ENCODE assay signal across 8 cellular contexts in the genomic region with DNA sequence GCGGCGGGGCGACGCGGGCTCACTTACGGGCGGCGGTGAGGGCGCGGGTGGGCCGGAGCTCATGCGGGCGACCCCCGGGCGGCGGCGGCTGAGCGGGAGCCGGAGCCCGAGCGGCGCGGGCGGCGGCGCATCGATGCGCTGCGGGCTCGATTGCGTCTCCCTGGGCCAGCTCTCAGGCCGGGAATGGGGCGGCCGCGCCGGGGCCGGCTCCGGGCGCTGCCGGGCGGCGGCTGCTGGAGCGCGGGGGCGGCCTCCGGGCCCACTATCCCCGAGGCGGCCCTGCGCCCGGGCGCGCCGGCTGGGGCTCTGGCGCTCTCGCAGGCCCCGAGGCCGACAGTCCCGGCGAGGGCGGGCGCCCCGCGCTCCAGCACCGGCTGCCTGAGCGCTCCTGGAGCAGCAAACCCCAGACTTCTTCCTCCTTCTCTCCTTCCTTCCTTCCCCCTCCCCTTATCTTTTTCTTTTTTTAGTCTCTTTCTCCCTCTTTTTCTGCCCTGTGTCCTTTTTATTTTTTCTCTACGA. TPM values are rescaled to one million over a fixed set of nuclear protein-coding genes. Genes with fewer than 3 reads are reported as not detected.
A peak's percentile ranks its signal among the peaks of the same experiment; 100 is the strongest.
DNase-seq lines count a peak whose midpoint lies in the region; ATAC-seq and TF ChIP-seq lines count a peak whose summit lies in the region.

No MANE protein-coding gene starts in this region.

- no peaks in the 10 kb centered on the region for H3K9me3 Mint-ChIP-seq in CD4-positive, alpha-beta T cell
- H3K9me3 Mint-ChIP-seq in activated naive CD8-positive, alpha-beta T cell treated with anti-CD3 and anti-CD28 coated beads, Interleukin-2, amount 10 ng/mL, durations not matched to agents 7 days and 5 days, result no peaks in the 10 kb centered on the region

- WGBS in heart left ventricle, 4 donors, result 0 to 1% (median 0%) methylated on average over 32 to 66 of the region's 66 CpGs

- ATAC-seq in CD4-positive, alpha-beta T cell (ENCODE audit: poor library complexity), result no peak
- peak; percentile 13 for ATAC-seq in activated naive CD8-positive, alpha-beta T cell treated with anti-CD3 and anti-CD28 coated beads, Interleukin-2, amount 10 ng/mL, durations not matched to agents 7 days and 5 days (ENCODE audit: low read depth)
- ATAC-seq in heart left ventricle (peak in 3 of 4 donors; percentile 38 to 48 (median 47)), omental fat pad (ENCODE audit: low FRiP score) (peak; percentile 80), GM19035 (IDR thresholded peaks at IDR 0.05; ENCODE audit: unreplicated experiment) (no peak)

- H3K4me1 ChIP-seq in heart left ventricle, result peaks cover 0 to 53% (median 15%) of the 10 kb centered on the region in 12 donors

- POLR2A ChIA-PET in CD4-positive, alpha-beta T cell (lab: Charles Lee), result interaction anchor here (1.3 kb wide), 1 partner anchor 137 kb away, joined by 3 read pairs; no protein-coding TSS in a partner anchor
- POLR2A ChIA-PET in activated naive CD8-positive, alpha-beta T cell treated with anti-CD3 and anti-CD28 coated beads, Interleukin-2, amount 10 ng/mL, durations not matched to agents 7 days and 5 days (lab: Charles Lee), result interaction anchor here (1.2 kb wide), 1 partner anchor 130 kb away, joined by 3 read pairs; no protein-coding TSS in a partner anchor

- H3K4me1 Mint-ChIP-seq in CD4-positive, alpha-beta T cell (ENCODE audit: low read depth), result peaks cover 54% of the 10 kb centered on the region
- peaks cover 14% of the 10 kb centered on the region for H3K4me1 Mint-ChIP-seq in activated naive CD8-positive, alpha-beta T cell treated with anti-CD3 and anti-CD28 coated beads, Interleukin-2, amount 10 ng/mL, durations not matched to agents 7 days and 5 days

- H3K27ac ChIP-seq in CD4-positive, alpha-beta T cell (ENCODE audit: low read depth, low read length), result no peak overlapping the region
- H3K27ac ChIP-seq in heart left ventricle, result peak overlapping the region; percentile 79 to 97 (median 93)

- no peak for DNase-seq in CD4-positive, alpha-beta T cell
- DNase-seq in KBM-7 (peak; percentile 24), heart left ventricle (peak; percentile 62 to 83 (median 68)), omental fat pad (ENCODE audit: low spot score) (no peak), DMS153 (lab: John Stamatoyannopoulos, UW) (no peak), cerebellar cortex (ENCODE audit: low spot score) (no peak)
- DNase-seq in activated naive CD8-positive, alpha-beta T cell treated with anti-CD3 and anti-CD28 coated beads, Interleukin-2, amount 10 ng/mL, durations not matched to agents 7 days and 5 days, result peak; percentile 65

- intact Hi-C loops in CD4-positive, alpha-beta T cell (cut with DNase I, micrococcal nuclease), result loop anchor here in 1 of 2 experiments (5.0 to 10.0 kb wide), 4 partner anchors 133 to 1626 kb away; no protein-coding TSS in a partner anchor
- intact Hi-C loops in heart left ventricle (cut with DNase I), result loop anchor here in 5 of 10 donors (5.0 to 10.0 kb wide), 6 partner anchors 226 to 1062 kb away; no protein-coding TSS in a partner anchor

- in situ Hi-C loops in KBM-7 (cut with MboI; ENCODE audit: low pct_unique_long_range_greater_than_20kb, low sequenced_read_pairs), result no loop called here

- H3K36me3 ChIP-seq in heart left ventricle, result no peaks in the 10 kb centered on the region

- H3K4me3 ChIP-seq in heart left ventricle, result peak overlapping the region; percentile 75 to 96 (median 86)

- no peak for TF ChIP-seq CTCF in CD4-positive, alpha-beta T cell (IDR thresholded peaks at IDR 0.05)
- TF ChIP-seq CTCF in heart left ventricle (IDR thresholded peaks at IDR 0.05) (no peak), omental fat pad (IDR thresholded peaks at IDR 0.05) (no peak)

- H3K36me3 Mint-ChIP-seq in CD4-positive, alpha-beta T cell (ENCODE audit: low read depth), result peaks cover 4% of the 10 kb centered on the region
- peaks cover 2% of the 10 kb centered on the region for H3K36me3 Mint-ChIP-seq in activated naive CD8-positive, alpha-beta T cell treated with anti-CD3 and anti-CD28 coated beads, Interleukin-2, amount 10 ng/mL, durations not matched to agents 7 days and 5 days

- peaks cover 83% of the 10 kb centered on the region for H3K27me3 ChIP-seq in CD4-positive, alpha-beta T cell (ENCODE audit: control insufficient read depth, insufficient read depth, low read length)
- peaks cover 5 to 50% (median 31%) of the 10 kb centered on the region in 9 donors for H3K27me3 ChIP-seq in heart left ventricle

- peak overlapping the region; percentile 96 for H3K4me3 Mint-ChIP-seq in CD4-positive, alpha-beta T cell
- H3K4me3 Mint-ChIP-seq in activated naive CD8-positive, alpha-beta T cell treated with anti-CD3 and anti-CD28 coated beads, Interleukin-2, amount 10 ng/mL, durations not matched to agents 7 days and 5 days, result peak overlapping the region; percentile 86

- CTCF ChIA-PET in CD4-positive, alpha-beta T cell (lab: Charles Lee), result interaction anchor here (1.0 kb wide), 1 partner anchor 11 kb away, joined by 3 read pairs; no protein-coding TSS in a partner anchor

- H3K27ac Mint-ChIP-seq in CD4-positive, alpha-beta T cell, result no peak overlapping the region
- peak overlapping the region; percentile 43 for H3K27ac Mint-ChIP-seq in activated naive CD8-positive, alpha-beta T cell treated with anti-CD3 and anti-CD28 coated beads, Interleukin-2, amount 10 ng/mL, durations not matched to agents 7 days and 5 days

- peaks cover 79% of the 10 kb centered on the region for H3K27me3 Mint-ChIP-seq in CD4-positive, alpha-beta T cell
- H3K27me3 Mint-ChIP-seq in activated naive CD8-positive, alpha-beta T cell treated with anti-CD3 and anti-CD28 coated beads, Interleukin-2, amount 10 ng/mL, durations not matched to agents 7 days and 5 days, result peaks cover 66% of the 10 kb centered on the region

- TF ChIP-seq POLR2A in heart left ventricle (IDR thresholded peaks at IDR 0.05), result no peak

- no peaks in the 10 kb centered on the region for H3K9me3 ChIP-seq in CD4-positive, alpha-beta T cell (ENCODE audit: control insufficient read depth, low read length)
- no peaks in the 10 kb centered on the region for H3K9me3 ChIP-seq in heart left ventricle

RNA-seq across cellular contexts. Expression of gene TSHZ3, which starts 1.5 kb away (rescaled TPM):
- under 1 TPM; 0.38 to 0.61 TPM for total RNA-seq in CD4-positive, alpha-beta T cell
- total RNA-seq in activated naive CD8-positive, alpha-beta T cell treated with anti-CD3 and anti-CD28 coated beads, Interleukin-2, amount 10 ng/mL, durations not matched to agents 7 days and 5 days, result under 1 TPM; 0.45 to 1.00 TPM
- total RNA-seq in heart left ventricle (10 to 100 TPM in 1 of 9 donors, 1 to 10 TPM in 8; 2.0 to 11.5 (median 2.7) TPM), omental fat pad (10 to 100 TPM in 3 of 4 donors, 1 to 10 TPM in 1; 6.3 to 10.6 (median 10.4) TPM)
- polyA plus RNA-seq in heart left ventricle, result 1 to 10 TPM in 1 of 2 donors, under 1 TPM in 1; 0.88 to 1.8 TPM

Comparison
In these comparisons a context has a peak if more than half of its experiments do, and no peak if none do; other contexts are left out.
1. ATAC-seq: peak in activated naive CD8-positive, alpha-beta T cell treated with anti-CD3 and anti-CD28 coated beads, Interleukin-2, amount 10 ng/mL, durations not matched to agents 7 days and 5 days (single experiment), heart left ventricle (3 of 4) and omental fat pad (single experiment); none in CD4-positive, alpha-beta T cell (single experiment) and GM19035 (single experiment).
2. DNase-seq: peak in KBM-7 (single experiment), activated naive CD8-positive, alpha-beta T cell treated with anti-CD3 and anti-CD28 coated beads, Interleukin-2, amount 10 ng/mL, durations not matched to agents 7 days and 5 days (single experiment) and heart left ventricle (5 of 5); none in CD4-positive, alpha-beta T cell (0 of 10), omental fat pad (single experiment), DMS153 (single experiment) and cerebellar cortex (single experiment).